Comparison of ENCODE assay signal across 12 cellular contexts in genomic region chr20:56453347-56453746, GRCh38. TPM values are rescaled to one million over a fixed set of nuclear protein-coding genes. Genes with fewer than 3 reads are reported as not detected.
DNase-seq lines count a peak whose midpoint lies in the region; ATAC-seq and TF ChIP-seq lines count a peak whose summit lies in the region.
"Had no signal": no experiment of that assay in that cellular context is flagged by ENCODE, and none has a peak within 500 bp of the region (broad histone marks: within the 10 kb centered on the region; RNA-seq: fewer than 3 reads in every experiment).

No MANE protein-coding gene starts in this region.

- H3K9me3 ChIP-seq in SK-N-SH (no peaks in the 10 kb centered on the region), HAP-1 (no peaks in the 10 kb centered on the region)
- H3K9me3 ChIP-seq: left lung had no signal

- no peak overlapping the region for H3K9ac ChIP-seq in SK-N-SH

- TF ChIP-seq CTCF in SK-N-SH (IDR thresholded peaks at IDR 0.05): no peak

- H3K27me3 ChIP-seq in SK-N-SH (ENCODE audit: insufficient read depth) (no peaks in the 10 kb centered on the region), HAP-1 (ENCODE audit: low read depth) (0 out of 2 replicates have a peak, but pooled peaks cover 2% of the 10 kb centered on the region)

- no peak overlapping the region for H3K27ac ChIP-seq in SK-N-SH (ENCODE audit: low read depth in 2 of 2, low read length in 1 of 2)
- H3K27ac ChIP-seq: left lung had no signal

- no peak overlapping the region for H3K4me2 ChIP-seq in SK-N-SH

- no peaks in the 10 kb centered on the region for H3F3A ChIP-seq in SK-N-SH (replicated peaks; ENCODE audit: insufficient read depth)

- no peak overlapping the region for H2AFZ ChIP-seq in SK-N-SH (ENCODE audit: low read depth)

- no peaks in the 10 kb centered on the region for H3K36me3 ChIP-seq in SK-N-SH (replicated peaks in 1 of 2; ENCODE audit: control insufficient read depth in 1 of 2, insufficient read depth in 2 of 2, low read length in 1 of 2)
- H3K36me3 ChIP-seq in HAP-1 (replicated peaks): no peaks in the 10 kb centered on the region

- DNase-seq in SK-N-SH (no peak), HAP-1 (ENCODE audit: low spot score in 2 of 2) (no peak), NCI-H82 treated with DMSO at 0.1 percent for 48 hours (lab: John Stamatoyannopoulos, UW; ENCODE audit: unreplicated experiment) (no peak)
- DNase-seq: left lung; NCI-H146; right cardiac atrium; SHP77; stimulated activated CD8-positive, alpha-beta memory T cell treated with anti-CD3 and anti-CD28 coated beads, Interleukin-4, amount 100 ng/mL, for 48 hours had no signal

- peak overlapping the region; percentile 78 for H3K27ac Mint-ChIP-seq in dendritic cell treated with granulocyte-macrophage colony-stimulating factor and Interleukin-4, amounts not matched to agents 40 ng/mL and 50 ng/mL, for 4 days

- 49% methylated on average over 5 of the region's 5 CpGs for WGBS in SK-N-SH (ENCODE audit: low lambda C conversion rate)

- H3K4me1 ChIP-seq in SK-N-SH (ENCODE audit: control insufficient read depth in 1 of 2, insufficient read depth in 2 of 2, low read depth in 1 of 2, low read length in 1 of 2) (peaks cover 0 to 1% of the 10 kb centered on the region in 2 experiments; a peak in 1 of 4 replicates), HAP-1 (no peaks in the 10 kb centered on the region)
- H3K4me1 ChIP-seq: left lung had no signal

- ATAC-seq in GM18861 (IDR thresholded peaks at IDR 0.05; ENCODE audit: unreplicated experiment) (peak; percentile 65), GM21619 (IDR thresholded peaks at IDR 0.05; ENCODE audit: unreplicated experiment) (peak; percentile 66), HG03442 (IDR thresholded peaks at IDR 0.05; ENCODE audit: unreplicated experiment) (peak; percentile 61)
- ATAC-seq: left lung, right cardiac atrium had no signal

- no peak overlapping the region for H3K4me3 Mint-ChIP-seq in dendritic cell treated with granulocyte-macrophage colony-stimulating factor and Interleukin-4, amounts not matched to agents 40 ng/mL and 50 ng/mL, for 4 days

- no peaks in the 10 kb centered on the region for H3K79me2 ChIP-seq in SK-N-SH (ENCODE audit: insufficient read depth)

- POLR2A ChIA-PET in SK-N-SH (lab: Yijun Ruan, JAX): no interaction called here

- H3K4me3 ChIP-seq in SK-N-SH (ENCODE audit: low read depth in 2 of 2, low read length in 1 of 2) (no peak overlapping the region), HAP-1 (no peak overlapping the region)
- H3K4me3 ChIP-seq: left lung had no signal

- no peaks in the 10 kb centered on the region for H4K20me1 ChIP-seq in SK-N-SH (ENCODE audit: insufficient read depth)

- peaks cover 17% of the 10 kb centered on the region for H3K4me1 Mint-ChIP-seq in dendritic cell treated with granulocyte-macrophage colony-stimulating factor and Interleukin-4, amounts not matched to agents 40 ng/mL and 50 ng/mL, for 4 days (ENCODE audit: low read depth)

- TF ChIP-seq EP300 in SK-N-SH (IDR thresholded peaks at IDR 0.05; ENCODE audit: borderline replicate concordance in 1 of 2, low read depth in 1 of 2, low read length in 1 of 2): no peak

- in situ Hi-C loops in HAP-1 (cut with MboI; ENCODE audit: low sequenced_read_pairs): no loop called here

- H3K9me3 Mint-ChIP-seq in dendritic cell treated with granulocyte-macrophage colony-stimulating factor and Interleukin-4, amounts not matched to agents 40 ng/mL and 50 ng/mL, for 4 days: no peaks in the 10 kb centered on the region

- CTCF ChIA-PET in SK-N-SH (lab: Yijun Ruan, JAX): no interaction called here

- intact Hi-C loops in dendritic cell treated with granulocyte-macrophage colony-stimulating factor and Interleukin-4, amounts not matched to agents 40 ng/mL and 50 ng/mL, for 4 days (cut with micrococcal nuclease): no loop called here

- peaks cover 83% of the 10 kb centered on the region for H3K36me3 Mint-ChIP-seq in dendritic cell treated with granulocyte-macrophage colony-stimulating factor and Interleukin-4, amounts not matched to agents 40 ng/mL and 50 ng/mL, for 4 days (ENCODE audit: low read depth)

- no peaks in the 10 kb centered on the region for H3K9me2 ChIP-seq in SK-N-SH

- TF ChIP-seq RAD21 in SK-N-SH (IDR thresholded peaks at IDR 0.05; ENCODE audit: low read length): no peak

- H3K27me3 Mint-ChIP-seq in dendritic cell treated with granulocyte-macrophage colony-stimulating factor and Interleukin-4, amounts not matched to agents 40 ng/mL and 50 ng/mL, for 4 days: no peaks in the 10 kb centered on the region

TF ChIP-seq in SK-N-SH, 30 proteins besides CTCF, POLR2A, EP300 and RAD21:
- TF ChIP-seq GATA2 (CRISPR knock-in tag; IDR thresholded peaks at IDR 0.05) (no peak), MAX (IDR thresholded peaks at IDR 0.05; ENCODE audit: low read depth) (no peak), NRF1 (IDR thresholded peaks at IDR 0.05; ENCODE audit: low read depth, low read length) (no peak), ELF1 (IDR thresholded peaks at IDR 0.05) (no peak), MEF2A (IDR thresholded peaks at IDR 0.05; ENCODE audit: borderline replicate concordance, low read depth) (no peak), POLR2AphosphoS5 (IDR thresholded peaks at IDR 0.05; ENCODE audit: low read depth, low read length) (no peak), FOXM1 (IDR thresholded peaks at IDR 0.05; ENCODE audit: low read depth) (no peak), RXRA (IDR thresholded peaks at IDR 0.05; ENCODE audit: borderline replicate concordance, low read depth) (no peak), EZH2phosphoT487 (IDR thresholded peaks at IDR 0.05; ENCODE audit: borderline replicate concordance, low read depth) (no peak), ZBTB33 (IDR thresholded peaks at IDR 0.05; ENCODE audit: borderline replicate concordance, low read depth) (no peak), NFIC (IDR thresholded peaks at IDR 0.05; ENCODE audit: borderline replicate concordance) (no peak), RFX5 (IDR thresholded peaks at IDR 0.05; ENCODE audit: low read length) (no peak), JUND (IDR thresholded peaks at IDR 0.05) (no peak), TCF12 (IDR thresholded peaks at IDR 0.05) (no peak), FOXJ3 (CRISPR knock-in tag; IDR thresholded peaks at IDR 0.05) (no peak), CHD2 (IDR thresholded peaks at IDR 0.05; ENCODE audit: low read length, partially characterized antibody) (no peak), SMC3 (IDR thresholded peaks at IDR 0.05; ENCODE audit: low read depth, low read length) (no peak)
- TF ChIP-seq, protein P1, sequence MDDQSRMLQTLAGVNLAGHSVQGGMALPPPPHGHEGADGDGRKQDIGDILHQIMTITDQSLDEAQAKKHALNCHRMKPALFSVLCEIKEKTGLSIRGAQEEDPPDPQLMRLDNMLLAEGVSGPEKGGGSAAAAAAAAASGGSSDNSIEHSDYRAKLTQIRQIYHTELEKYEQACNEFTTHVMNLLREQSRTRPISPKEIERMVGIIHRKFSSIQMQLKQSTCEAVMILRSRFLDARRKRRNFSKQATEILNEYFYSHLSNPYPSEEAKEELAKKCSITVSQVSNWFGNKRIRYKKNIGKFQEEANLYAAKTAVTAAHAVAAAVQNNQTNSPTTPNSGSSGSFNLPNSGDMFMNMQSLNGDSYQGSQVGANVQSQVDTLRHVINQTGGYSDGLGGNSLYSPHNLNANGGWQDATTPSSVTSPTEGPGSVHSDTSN (IDR thresholded peaks at IDR 0.05): no peak

RNA-seq across cellular contexts. Expression of gene RTF2, which starts 15.1 kb away (rescaled TPM):
- polyA plus RNA-seq in SK-N-SH (2012; rRNA removed): 78.2 and 82.8 TPM in 2 replicates
- polyA plus RNA-seq in SK-N-SH (2012; cell fraction: cytosol; rRNA removed): 77.8 and 80.1 TPM in 2 replicates
- polyA plus RNA-seq in SK-N-SH (2012; cell fraction: nucleus; rRNA removed): 75.0 and 78.8 TPM in 2 replicates

RNA-seq across cellular contexts. Expression of gene CASS4, which starts 41.3 kb away (rescaled TPM):
- 0.02 TPM in 1 of 2 replicates, not detected in the other for polyA plus RNA-seq in SK-N-SH (2012; rRNA removed)
- 0.03 TPM in 1 of 2 replicates, not detected in the other for polyA plus RNA-seq in SK-N-SH (2012; cell fraction: cytosol; rRNA removed)
- polyA plus RNA-seq in SK-N-SH (2012; cell fraction: nucleus; rRNA removed): 0.02 and 0.06 TPM in 2 replicates
